24 cellular contexts compared by ENCODE assay signal in the genomic region with DNA sequence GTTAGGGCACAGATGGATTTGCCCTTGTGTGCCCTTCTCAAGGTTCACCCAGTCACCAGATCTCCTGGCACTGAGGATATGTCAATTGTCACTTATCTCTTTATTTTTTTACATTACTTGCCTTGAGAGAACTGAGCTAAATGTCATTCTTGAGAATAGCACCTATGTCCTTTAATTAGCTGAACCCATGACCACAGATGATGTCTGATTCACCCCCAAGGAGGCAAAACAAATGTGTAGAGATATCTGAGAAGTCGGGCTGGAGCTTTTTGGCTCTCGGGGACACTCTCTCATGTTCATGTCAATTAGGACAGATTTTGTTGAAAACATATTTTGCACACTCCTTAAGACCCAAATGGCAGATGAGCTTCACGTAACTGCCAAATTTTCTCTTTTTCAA.
"Had no signal": no experiment of that assay in that cellular context is flagged by ENCODE, and none has a peak within 500 bp of the region (broad histone marks: within the 10 kb centered on the region; RNA-seq: fewer than 3 reads in every experiment).

No MANE protein-coding gene starts in this region.

- H3K4me3 Mint-ChIP-seq: effector memory CD8-positive, alpha-beta T cell; naive B cell; natural killer cell treated with Interleukin-12 subunit alpha and Interleukin-12 subunit beta and Interleukin-15 and Interleukin-18, amount 100 ng/mL, for 72 hours; neural crest cell; stimulated activated naive B cell treated with anti-CD40 and anti-IgM and Interleukin-4, amounts not matched to agents 10 μg/mL and 1 μg/mL and 100 μg/mL, for 72 hours; stimulated activated naive CD8-positive, alpha-beta T cell treated with anti-CD3 and anti-CD28 coated beads, Interleukin-15, Interleukin-2, amounts not matched to agents 100 ng/mL and 50 ng/mL, for 24 hours had no signal

- H3K4me1 ChIP-seq: gastrocnemius medialis, parathyroid adenoma, suprapubic skin, vagina had no signal

- H3K79me2 ChIP-seq: parathyroid adenoma had no signal

- H3K27ac Mint-ChIP-seq: effector memory CD8-positive, alpha-beta T cell; naive B cell; natural killer cell treated with Interleukin-12 subunit alpha and Interleukin-12 subunit beta and Interleukin-15 and Interleukin-18, amount 100 ng/mL, for 72 hours; progenitor cell of endocrine pancreas; stimulated activated naive B cell treated with anti-CD40 and anti-IgM and Interleukin-4, amounts not matched to agents 10 μg/mL and 1 μg/mL and 100 μg/mL, for 72 hours; stimulated activated naive CD8-positive, alpha-beta T cell treated with anti-CD3 and anti-CD28 coated beads, Interleukin-15, Interleukin-2, amounts not matched to agents 100 ng/mL and 50 ng/mL, for 24 hours had no signal

- H3K36me3 Mint-ChIP-seq: naive B cell; natural killer cell treated with Interleukin-12 subunit alpha and Interleukin-12 subunit beta and Interleukin-15 and Interleukin-18, amount 100 ng/mL, for 72 hours; stimulated activated naive B cell treated with anti-CD40 and anti-IgM and Interleukin-4, amounts not matched to agents 10 μg/mL and 1 μg/mL and 100 μg/mL, for 72 hours had no signal

- H3K36me3 ChIP-seq: gastrocnemius medialis, neutrophil, sigmoid colon, suprapubic skin, vagina had no signal

- H3K27me3 ChIP-seq: gastrocnemius medialis, neutrophil, sigmoid colon, suprapubic skin, vagina had no signal

- ATAC-seq: effector memory CD8-positive, alpha-beta T cell; gastrocnemius medialis; natural killer cell treated with Interleukin-12 subunit alpha and Interleukin-12 subunit beta and Interleukin-15 and Interleukin-18, amount 100 ng/mL, for 72 hours; stimulated activated naive B cell treated with anti-CD40 and anti-IgM and Interleukin-4, amounts not matched to agents 10 μg/mL and 1 μg/mL and 100 μg/mL, for 72 hours had no signal

- DNase-seq: cerebellar nuclear complex; cortex of kidney; effector memory CD8-positive, alpha-beta T cell; foreskin fibroblast; gastrocnemius medialis; head of caudate nucleus; mesendoderm; naive B cell; sigmoid colon; stimulated activated CD4-positive, alpha-beta T cell treated with anti-CD3 and anti-CD28 coated beads, Interleukin-15, amount 100 ng/mL, for 24 hours; stimulated activated CD4-positive, alpha-beta T cell treated with anti-CD3 and anti-CD28 coated beads, Interleukin-2, amount 100 ng/mL, for 48 hours; stimulated activated naive B cell treated with anti-CD40 and anti-IgM and Interleukin-4, amounts not matched to agents 10 μg/mL and 1 μg/mL and 100 μg/mL, for 72 hours; trophoblast cell had no signal

- H3K9me3 ChIP-seq: gastrocnemius medialis, neutrophil, suprapubic skin, vagina had no signal

- H3K4me3 ChIP-seq: gastrocnemius medialis, sigmoid colon, skin epidermis, suprapubic skin, vagina had no signal

- FAIRE-seq: endometrium, keratinocyte had no signal

- H3K27ac ChIP-seq: gastrocnemius medialis, neutrophil, parathyroid adenoma, skin epidermis, suprapubic skin, vagina had no signal

- H3K4me1 Mint-ChIP-seq: naive B cell; stimulated activated naive B cell treated with anti-CD40 and anti-IgM and Interleukin-4, amounts not matched to agents 10 μg/mL and 1 μg/mL and 100 μg/mL, for 72 hours had no signal

- H2AFZ ChIP-seq: parathyroid adenoma had no signal

- H3K9ac ChIP-seq: parathyroid adenoma had no signal

- H3K27me3 Mint-ChIP-seq: effector memory CD8-positive, alpha-beta T cell; naive B cell; natural killer cell treated with Interleukin-12 subunit alpha and Interleukin-12 subunit beta and Interleukin-15 and Interleukin-18, amount 100 ng/mL, for 72 hours; progenitor cell of endocrine pancreas; stimulated activated naive B cell treated with anti-CD40 and anti-IgM and Interleukin-4, amounts not matched to agents 10 μg/mL and 1 μg/mL and 100 μg/mL, for 72 hours; stimulated activated naive CD8-positive, alpha-beta T cell treated with anti-CD3 and anti-CD28 coated beads, Interleukin-15, Interleukin-2, amounts not matched to agents 100 ng/mL and 50 ng/mL, for 24 hours had no signal
